Comparison of ENCODE assay signal across 19 cellular contexts in the genomic region with DNA sequence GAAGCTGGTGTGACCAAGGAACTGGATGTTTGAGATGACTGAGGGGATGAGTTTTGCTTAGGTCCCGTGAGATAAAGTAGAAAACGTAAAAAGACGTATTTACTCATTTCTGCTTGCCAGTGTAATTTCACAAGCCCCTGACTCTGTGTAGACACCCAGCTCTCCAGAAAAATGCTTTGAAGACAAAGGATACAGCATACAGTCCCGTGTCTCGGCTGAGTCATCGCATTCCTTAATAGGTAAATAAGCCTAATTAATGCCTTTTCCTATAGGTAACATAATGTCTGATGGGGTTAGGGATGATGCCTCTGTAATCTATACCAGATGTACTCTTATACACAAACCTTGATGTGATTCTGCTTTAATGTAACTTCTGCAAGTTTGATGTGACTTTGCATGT. TPM values are rescaled to one million over a fixed set of nuclear protein-coding genes. Genes with fewer than 3 reads are reported as not detected.
DNase-seq lines count a peak whose midpoint lies in the region; ATAC-seq, FAIRE-seq and TF ChIP-seq lines count a peak whose summit lies in the region.
"Had no signal": no experiment of that assay in that cellular context is flagged by ENCODE, and none has a peak within 500 bp of the region (broad histone marks: within the 10 kb centered on the region; RNA-seq: fewer than 3 reads in every experiment).

No MANE protein-coding gene starts in this region.

- H3K4me2 ChIP-seq in IMR-90 (ENCODE audit: low read depth, low read length): no peak overlapping the region

- H3K4me3 ChIP-seq in IMR-90 (ENCODE audit: insufficient read depth, low read depth, low read length) (no peak overlapping the region), bronchial epithelial cell (ENCODE audit: low read depth, low read length) (no peak overlapping the region)
- H3K4me3 ChIP-seq: K562, Peyer's patch had no signal

- no peaks in the 10 kb centered on the region for H3K9me3 Mint-ChIP-seq in progenitor cell of endocrine pancreas (ENCODE audit: low read depth)
- no peaks in the 10 kb centered on the region for H3K9me3 Mint-ChIP-seq in activated naive CD8-positive, alpha-beta T cell treated with anti-CD3 and anti-CD28 coated beads, Interleukin-2, amount 50 U/mL, for 24 hours
- H3K9me3 Mint-ChIP-seq: CD8-positive, alpha-beta T cell; H9 had no signal

- no peak overlapping the region for H2AFZ ChIP-seq in IMR-90 (replicated peaks; ENCODE audit: low read length, poor library complexity)

- no peak for FAIRE-seq in bronchial epithelial cell (lab: Jason Lieb, UNC)
- FAIRE-seq: K562 had no signal

- H4K91ac ChIP-seq in IMR-90 (ENCODE audit: insufficient read depth, low read depth, low read length): no peak overlapping the region

- no peak overlapping the region for H3K9ac ChIP-seq in IMR-90 (ENCODE audit: low read depth, low read length)

- H2BK5ac ChIP-seq in IMR-90 (ENCODE audit: low read depth, low read length, poor library complexity, severe bottlenecking): no peak overlapping the region

- no peak overlapping the region for H2BK15ac ChIP-seq in IMR-90 (ENCODE audit: low read depth, low read length)

- H3K27me3 Mint-ChIP-seq in progenitor cell of endocrine pancreas: no peaks in the 10 kb centered on the region
- H3K27me3 Mint-ChIP-seq in activated naive CD8-positive, alpha-beta T cell treated with anti-CD3 and anti-CD28 coated beads, Interleukin-2, amount 50 U/mL, for 24 hours: no peaks in the 10 kb centered on the region

- no peak overlapping the region for H3K4ac ChIP-seq in IMR-90 (ENCODE audit: low read depth, low read length)

- no peak overlapping the region for H4K8ac ChIP-seq in IMR-90 (ENCODE audit: low read depth in 2 of 2, low read length in 2 of 2)

- no peak overlapping the region for H2AK9ac ChIP-seq in IMR-90 (replicated peaks; ENCODE audit: low read depth, low read length, poor library complexity)

- peaks cover 11% of the 10 kb centered on the region for H3K4me1 Mint-ChIP-seq in progenitor cell of endocrine pancreas (ENCODE audit: low read depth)
- H3K4me1 Mint-ChIP-seq in activated naive CD8-positive, alpha-beta T cell treated with anti-CD3 and anti-CD28 coated beads, Interleukin-2, amount 50 U/mL, for 24 hours: no peaks in the 10 kb centered on the region

- CTCF ChIA-PET in IMR-90 (lab: Yijun Ruan, JAX): interaction anchor here (1.5 kb wide), 1 partner anchor 146 kb away, joined by 9 read pairs; no protein-coding TSS in a partner anchor

- no peak overlapping the region for H2BK20ac ChIP-seq in IMR-90 (ENCODE audit: low read depth, low read length)

- no peak overlapping the region for H2AK5ac ChIP-seq in IMR-90 (ENCODE audit: low read depth, low read length)

- TF ChIP-seq CTCF in IMR-90 (conservative IDR thresholded peaks at IDR 0.05; ENCODE audit: low read depth, low read length) (no peak), bronchial epithelial cell (IDR thresholded peaks at IDR 0.05; ENCODE audit: insufficient read depth, low read length, severe bottlenecking) (no peak), progenitor cell of endocrine pancreas (IDR thresholded peaks at IDR 0.05; ENCODE audit: unreplicated experiment) (no peak)

- no peaks in the 10 kb centered on the region for H3K79me1 ChIP-seq in IMR-90 (ENCODE audit: low read depth in 1 of 2, low read length in 2 of 2)

- BruUV-seq in IMR-90 (replicated peaks; lab: Mats Ljungman, UMichigan): no TSS peak

- H3K27me3 ChIP-seq in IMR-90 (ENCODE audit: control insufficient read depth, insufficient read depth, low read length) (no peaks in the 10 kb centered on the region), bronchial epithelial cell (ENCODE audit: control insufficient read depth, insufficient read depth, low read length) (no peaks in the 10 kb centered on the region)
- H3K27me3 ChIP-seq: Peyer's patch had no signal

- no peak overlapping the region for H4K5ac ChIP-seq in IMR-90 (ENCODE audit: low read depth, low read length)

- ATAC-seq in IMR-90 (ENCODE audit: low read depth) (no peak), HG03135 (IDR thresholded peaks at IDR 0.05; ENCODE audit: unreplicated experiment) (no peak)
- no peak for ATAC-seq in activated naive CD8-positive, alpha-beta T cell treated with anti-CD3 and anti-CD28 coated beads, Interleukin-2, amount 50 U/mL, for 24 hours
- ATAC-seq: CD8-positive, alpha-beta T cell; K562 had no signal

- no peak for TF ChIP-seq POLR2A in IMR-90 (IDR thresholded peaks at IDR 0.05; ENCODE audit: low read depth, low read length)

- 0 out of 2 replicates have a peak, but pooled peaks cover 2% of the 10 kb centered on the region for H3K9me1 ChIP-seq in IMR-90 (ENCODE audit: insufficient read depth, low read length)

- peak overlapping the region; percentile 38 for H3K27ac Mint-ChIP-seq in progenitor cell of endocrine pancreas
- no peak overlapping the region for H3K27ac Mint-ChIP-seq in activated naive CD8-positive, alpha-beta T cell treated with anti-CD3 and anti-CD28 coated beads, Interleukin-2, amount 50 U/mL, for 24 hours
- H3K27ac Mint-ChIP-seq: CD8-positive, alpha-beta T cell; H9 had no signal

- no peak overlapping the region for H3K27ac ChIP-seq in IMR-90 (ENCODE audit: insufficient read depth, low read length)
- H3K27ac ChIP-seq: Peyer's patch had no signal

- in situ Hi-C loops in IMR-90 (cut with MboI; ENCODE audit: low sequenced_read_pairs): loop anchor here (10.0 kb wide), 1 partner anchor 145 kb away; no protein-coding TSS in a partner anchor

- no peak overlapping the region for H3K14ac ChIP-seq in IMR-90 (replicated peaks; ENCODE audit: low read depth, low read length)

- H3K36me3 ChIP-seq in IMR-90 (ENCODE audit: control insufficient read depth, insufficient read depth, low read length) (no peaks in the 10 kb centered on the region), bronchial epithelial cell (ENCODE audit: control insufficient read depth, insufficient read depth, low read length) (no peaks in the 10 kb centered on the region)
- H3K36me3 ChIP-seq: BE2C, Peyer's patch had no signal

- no peak overlapping the region for H3K4me3 Mint-ChIP-seq in progenitor cell of endocrine pancreas (ENCODE audit: low read depth)
- H3K4me3 Mint-ChIP-seq in activated naive CD8-positive, alpha-beta T cell treated with anti-CD3 and anti-CD28 coated beads, Interleukin-2, amount 50 U/mL, for 24 hours: no peak overlapping the region
- H3K4me3 Mint-ChIP-seq: CD8-positive, alpha-beta T cell; H9 had no signal

- peaks cover 2% of the 10 kb centered on the region; the same call in 1 of the 2 replicates for H3K4me1 ChIP-seq in IMR-90 (ENCODE audit: control insufficient read depth, insufficient read depth, low read length)
- H3K4me1 ChIP-seq: BE2C, Peyer's patch had no signal

- no peak for TF ChIP-seq RAD21 in IMR-90 (IDR thresholded peaks at IDR 0.05; ENCODE audit: low read length)

- POLR2A ChIA-PET in IMR-90 (lab: Charles Lee; ENCODE audit: unreplicated experiment): no interaction called here

- WGBS in IMR-90 (ENCODE audit: extremely low coverage in 2 of 2, insufficient read length in 1 of 2), 2 experiments: no CpG with 5 or more reads among the region's 6 CpGs

- H3K56ac ChIP-seq in IMR-90 (ENCODE audit: extremely low read depth, insufficient read depth, low read length): no peak overlapping the region

- no peak overlapping the region for H3K18ac ChIP-seq in IMR-90 (ENCODE audit: low read depth, low read length)

- no peaks in the 10 kb centered on the region for H3K36me3 Mint-ChIP-seq in progenitor cell of endocrine pancreas (ENCODE audit: insufficient read depth)
- H3K36me3 Mint-ChIP-seq in activated naive CD8-positive, alpha-beta T cell treated with anti-CD3 and anti-CD28 coated beads, Interleukin-2, amount 50 U/mL, for 24 hours (ENCODE audit: low read depth): no peaks in the 10 kb centered on the region
- H3K36me3 Mint-ChIP-seq: CD8-positive, alpha-beta T cell had no signal

- H2BK120ac ChIP-seq in IMR-90 (ENCODE audit: low read depth, low read length): no peak overlapping the region

- no peaks in the 10 kb centered on the region for H4K20me1 ChIP-seq in IMR-90 (ENCODE audit: insufficient read depth, low read length)

- peak; percentile 50 for DNase-seq in EL
- DNase-seq in IMR-90: peak; percentile 6
- peak; percentile 4 for DNase-seq in bronchial epithelial cell (ENCODE audit: low read depth)
- no peak for DNase-seq in progenitor cell of endocrine pancreas (ENCODE audit: low spot score, unreplicated experiment)
- no peak for DNase-seq in activated naive CD8-positive, alpha-beta T cell treated with anti-CD3 and anti-CD28 coated beads, Interleukin-2, amount 50 U/mL, for 24 hours
- DNase-seq in DMS53 treated with DMSO at 0.1 percent for 48 hours (lab: John Stamatoyannopoulos, UW; ENCODE audit: unreplicated experiment): no peak
- DNase-seq: BE2C; CD8-positive, alpha-beta T cell; H9; NCI-H1048; NCI-H146; NCI-H2081 treated with DMSO at 0.1 percent for 48 hours; NCI-H226; NCI-H526 treated with DMSO at 0.1 percent for 48 hours; Peyer's patch; SHP77 had no signal

- intact Hi-C loops in IMR-90 (cut with micrococcal nuclease): no loop called here

- H3K9me3 ChIP-seq in IMR-90 (ENCODE audit: control insufficient read depth, insufficient read depth, low read length): no peaks in the 10 kb centered on the region
- H3K9me3 ChIP-seq: BE2C, Peyer's patch had no signal

- no peak overlapping the region for H3K23ac ChIP-seq in IMR-90 (ENCODE audit: low read depth, low read length)

- dilution Hi-C loops in IMR-90 (cut with HindIII; ENCODE audit: low sequenced_read_pairs, unreplicated experiment): no loop called here

TF ChIP-seq in IMR-90, 13 proteins besides CTCF, POLR2A, EP300 and RAD21:
- no peak for TF ChIP-seq RFX5 (IDR thresholded peaks at IDR 0.05; ENCODE audit: low read depth, low read length)
- peak; percentile 28; the same call in 1 of the 2 replicates for TF ChIP-seq BHLHE40 (IDR thresholded peaks at IDR 0.05; ENCODE audit: low read depth, low read length)
TF ChIP-seq in IMR-90: peak in this region for 1.

RNA-seq across cellular contexts. Expression of gene S100Z, which starts 20.2 kb away (rescaled TPM):
- total RNA-seq in IMR-90 (2012; rRNA removed): not detected in 2 replicates
- polyA plus RNA-seq in IMR-90 (2012; rRNA removed): not detected in 2 replicates
- not detected in 2 replicates for polyA plus RNA-seq in IMR-90 (2012; cell fraction: cytosol; rRNA removed)
- polyA plus RNA-seq in IMR-90 (2012; cell fraction: nucleus; rRNA removed; ENCODE audit: low replicate concordance): not detected in 2 replicates
- total RNA-seq in bronchial epithelial cell: not detected in 2 replicates
- 1.2 and 1.7 TPM in 2 replicates for total RNA-seq in progenitor cell of endocrine pancreas
- total RNA-seq: CD8-positive, alpha-beta T cell; H9; HT1080 had no signal

RNA-seq across cellular contexts. Expression of gene F2RL1, which starts 51.2 kb away (rescaled TPM):
- 9.4 and 12.4 TPM in 2 replicates for total RNA-seq in IMR-90 (2012; rRNA removed)
- polyA plus RNA-seq in IMR-90 (2012; rRNA removed): 4.7 and 5.6 TPM in 2 replicates
- polyA plus RNA-seq in IMR-90 (2012; cell fraction: cytosol; rRNA removed): 2.2 and 3.6 TPM in 2 replicates
- polyA plus RNA-seq in IMR-90 (2012; cell fraction: nucleus; rRNA removed; ENCODE audit: low replicate concordance): 0.47 and 2.2 TPM in 2 replicates
- total RNA-seq in bronchial epithelial cell: 24.1 and 25.5 TPM in 2 replicates
- 6.5 and 10.0 TPM in 2 replicates for total RNA-seq in progenitor cell of endocrine pancreas

Comparison
In these comparisons a context has a peak if more than half of its experiments do, and no peak if none do; other contexts are left out.
1. DNase-seq: peak in EL (single experiment), IMR-90 (single experiment) and bronchial epithelial cell (single experiment); none in progenitor cell of endocrine pancreas (single experiment), activated naive CD8-positive, alpha-beta T cell treated with anti-CD3 and anti-CD28 coated beads, Interleukin-2, amount 50 U/mL, for 24 hours (single experiment) and DMS53 treated with DMSO at 0.1 percent for 48 hours (single experiment).